ENCODE assay signal across 8 cellular contexts in genomic region chr9:127876764-127877562, GRCh38. TPM values are rescaled to one million over a fixed set of nuclear protein-coding genes. Genes with fewer than 3 reads are reported as not detected.
DNase-seq lines count a peak whose midpoint lies in the region; ATAC-seq and TF ChIP-seq lines count a peak whose summit lies in the region.

No MANE protein-coding gene starts in this region.

- H4K20me1 ChIP-seq in fibroblast of lung (ENCODE audit: control insufficient read depth, extremely low read depth, insufficient read depth, low read length), result no peaks in the 10 kb centered on the region

- peak overlapping the region; percentile 48 for H3K9ac ChIP-seq in fibroblast of lung (ENCODE audit: insufficient read depth, low read length)

- H3K36me3 ChIP-seq in fibroblast of lung (ENCODE audit: control insufficient read depth, insufficient read depth, low read length), result peaks cover 7% of the 10 kb centered on the region

- peaks cover 20% of the 10 kb centered on the region for H3K4me1 ChIP-seq in fibroblast of lung (ENCODE audit: control insufficient read depth, extremely low read depth, insufficient read depth, low read length)

- H3K36me3 Mint-ChIP-seq in neural crest cell (ENCODE audit: low read depth) (no peaks in the 10 kb centered on the region), CD14-positive monocyte (no peaks in the 10 kb centered on the region)

- no peak for ATAC-seq in GM21619 (IDR thresholded peaks at IDR 0.05; ENCODE audit: unreplicated experiment)

- peak overlapping the region; percentile 89 for H3K4me3 Mint-ChIP-seq in neural crest cell
- H3K4me3 Mint-ChIP-seq in CD14-positive monocyte, result peak overlapping the region in 1 of 2 donors; percentile 84

- H2AFZ ChIP-seq in fibroblast of lung (ENCODE audit: low read length), result peak overlapping the region; percentile 17

- TF ChIP-seq CTCF in RWPE1 (conservative IDR thresholded peaks at IDR 0.05; ENCODE audit: low read depth) (no peak), fibroblast of lung (conservative IDR thresholded peaks at IDR 0.05 in 1 of 2, IDR thresholded peaks at IDR 0.05 in 1 of 2; ENCODE audit: low read depth in 1 of 2, low read length in 2 of 2) (no peak), neural crest cell (conservative IDR thresholded peaks at IDR 0.05) (no peak), CD14-positive monocyte (IDR thresholded peaks at IDR 0.05) (no peak)

- no peaks in the 10 kb centered on the region for H3K27me3 Mint-ChIP-seq in neural crest cell (ENCODE audit: low read depth)
- peaks cover 16 to 25% (median 16%) of the 10 kb centered on the region in 3 donors for H3K27me3 Mint-ChIP-seq in CD14-positive monocyte (ENCODE audit: low read depth in 3 of 3)

- H3K4me1 Mint-ChIP-seq in neural crest cell (peaks cover 19% of the 10 kb centered on the region), CD14-positive monocyte (peaks cover 7% of the 10 kb centered on the region)

- peak overlapping the region; percentile 92 for H3K4me2 ChIP-seq in fibroblast of lung (ENCODE audit: extremely low read depth, insufficient read depth, low read length)

- peak overlapping the region; percentile 87 for H3K27ac ChIP-seq in RWPE1
- peak overlapping the region; percentile 75 for H3K27ac ChIP-seq in fibroblast of lung (ENCODE audit: insufficient read depth, low read length)

- no peaks in the 10 kb centered on the region for H3K9me3 Mint-ChIP-seq in neural crest cell
- H3K9me3 Mint-ChIP-seq in CD14-positive monocyte, result peaks cover 0 to 4% (median 0%) of the 10 kb centered on the region in 7 donors

- H3K4me3 ChIP-seq in fibroblast of lung (replicated peaks in 1 of 4; ENCODE audit: control extremely low read depth in 1 of 4, insufficient read depth in 1 of 4, low read depth in 3 of 4, low read length in 4 of 4), result peak overlapping the region; percentile 53 to 76 (median 64)

- peaks cover 11% of the 10 kb centered on the region for H3K79me2 ChIP-seq in fibroblast of lung (ENCODE audit: control insufficient read depth, insufficient read depth, low read length)

- H3K9me3 ChIP-seq in fibroblast of lung (ENCODE audit: control insufficient read depth, insufficient read depth, low read depth, low read length), result no peaks in the 10 kb centered on the region

- peak; percentile 36 for DNase-seq in AG20443 (ENCODE audit: low spot score)
- DNase-seq in RWPE1 (ENCODE audit: low spot score), result peak; percentile 31
- DNase-seq in fibroblast of lung (ENCODE audit: low read depth in 2 of 2), result no peak
- no peak for DNase-seq in neural crest cell (ENCODE audit: low read depth, low spot score)
- DNase-seq in NCI-H226, result no peak
- DNase-seq in NCI-H187 treated with DMSO at 0.1 percent for 48 hours (lab: John Stamatoyannopoulos, UW), result no peak
- no peak for DNase-seq in CD14-positive monocyte (ENCODE audit: low spot score)

- CTCF ChIA-PET in RWPE1 (lab: Yijun Ruan, JAX), result interaction anchor here (0.5 to 1.1 kb wide), 7 partner anchors 44 to 643 kb away, joined by 3 to 5 read pairs (median 3); partner anchors contain the start of gene TOR2A

- no peaks in the 10 kb centered on the region for H3K27me3 ChIP-seq in fibroblast of lung (ENCODE audit: control insufficient read depth, insufficient read depth, low read length)

- intact Hi-C loops in CD14-positive monocyte (cut with micrococcal nuclease), result loop anchor here in 1 of 2 donors (10.0 kb wide), 1 partner anchor 372 kb away; no protein-coding TSS in a partner anchor

- POLR2A ChIA-PET in RWPE1 (lab: Yijun Ruan, JAX; ENCODE audit: low non-redundant PET), result interaction anchor here (0.6 kb wide), 1 partner anchor 44 kb away, joined by 3 read pairs; no protein-coding TSS in a partner anchor

- H3K27ac Mint-ChIP-seq in neural crest cell (ENCODE audit: unreplicated experiment) (peak overlapping the region; percentile 95), CD14-positive monocyte (peak overlapping the region in 1 of 7 donors; percentile 50)

RNA-seq across cellular contexts. Expression of gene AK1, which starts 0.5 kb away (rescaled TPM):
- total RNA-seq in fibroblast of lung (46.7 and 47.6 TPM in 2 replicates), neural crest cell (39.6 and 45.5 TPM in 2 replicates)
- polyA plus RNA-seq in fibroblast of lung (73.1 and 80.6 TPM in 2 replicates), CD14-positive monocyte (not detected)
- polyA plus RNA-seq in fibroblast of lung (2012), result 139 and 154 TPM in 2 replicates
- polyA minus RNA-seq in fibroblast of lung (ENCODE audit: low replicate concordance), result 75.8 and 109 TPM in 2 replicates

RNA-seq across cellular contexts. Expression of gene ST6GALNAC6, which starts 22.4 kb away (rescaled TPM):
- total RNA-seq in fibroblast of lung (60.9 and 69.5 TPM in 2 replicates), neural crest cell (25.4 and 27.4 TPM in 2 replicates)
- polyA plus RNA-seq in fibroblast of lung (53.3 and 56.0 TPM in 2 replicates), CD14-positive monocyte (10 to 100 TPM in 1 of 2 donors, 1 to 10 TPM in 1; 8.2 to 12.0 TPM)
- polyA plus RNA-seq in fibroblast of lung (2012), result 74.8 and 76.3 TPM in 2 replicates
- 129 and 139 TPM in 2 replicates for polyA minus RNA-seq in fibroblast of lung (ENCODE audit: low replicate concordance)

RNA-seq across cellular contexts. Expression of gene ENG, which starts 22.5 kb away (rescaled TPM):
- total RNA-seq in fibroblast of lung, result 11.8 and 30.4 TPM in 2 replicates
- 59.0 and 62.7 TPM in 2 replicates for polyA plus RNA-seq in fibroblast of lung
- polyA plus RNA-seq in fibroblast of lung (2012), result 207 and 223 TPM in 2 replicates
- polyA minus RNA-seq in fibroblast of lung (ENCODE audit: low replicate concordance), result 246 and 253 TPM in 2 replicates
- 2.6 and 3.3 TPM in 2 replicates for total RNA-seq in neural crest cell
- 10 to 100 TPM; 15.7 to 26.0 TPM for polyA plus RNA-seq in CD14-positive monocyte

RNA-seq across cellular contexts. Expression of gene ST6GALNAC4, which starts 39.9 kb away (rescaled TPM):
- total RNA-seq in fibroblast of lung (28.1 and 32.6 TPM in 2 replicates), neural crest cell (12.6 and 14.5 TPM in 2 replicates)
- polyA plus RNA-seq in fibroblast of lung (16.4 and 18.4 TPM in 2 replicates), CD14-positive monocyte (10 to 100 TPM in 1 of 2 donors, 1 to 10 TPM in 1; 8.9 to 10.3 TPM)
- 24.3 and 33.4 TPM in 2 replicates for polyA plus RNA-seq in fibroblast of lung (2012)
- 33.5 and 37.8 TPM in 2 replicates for polyA minus RNA-seq in fibroblast of lung (ENCODE audit: low replicate concordance)

RNA-seq across cellular contexts. Expression of gene PIP5KL1, which starts 53.6 kb away (rescaled TPM):
- total RNA-seq in fibroblast of lung, result 0.77 and 2.5 TPM in 2 replicates
- polyA plus RNA-seq in fibroblast of lung, result 0.84 and 1.9 TPM in 2 replicates
- polyA plus RNA-seq in fibroblast of lung (2012), result 2.0 and 3.6 TPM in 2 replicates
- 2.9 TPM in 1 of 2 replicates, not detected in the other for polyA minus RNA-seq in fibroblast of lung (ENCODE audit: low replicate concordance)
- 2.6 and 3.4 TPM in 2 replicates for total RNA-seq in neural crest cell
- under 1 TPM; 0.31 to 0.57 TPM for polyA plus RNA-seq in CD14-positive monocyte

Comparison
In these comparisons a context has a peak if more than half of its experiments do, and no peak if none do; other contexts are left out.
1. DNase-seq: peak in AG20443 (single experiment) and RWPE1 (single experiment); none in fibroblast of lung (0 of 2), neural crest cell (single experiment), NCI-H226 (single experiment), NCI-H187 treated with DMSO at 0.1 percent for 48 hours (single experiment) and CD14-positive monocyte (single experiment).